In genomic region chr16:89026121-89026612, GRCh38 we compare ENCODE assay signal across 10 cellular contexts. TPM values are rescaled to one million over a fixed set of nuclear protein-coding genes. Genes with fewer than 3 reads are reported as not detected.
A peak's percentile ranks its signal among the peaks of the same experiment; 100 is the strongest.
DNase-seq lines count a peak whose midpoint lies in the region; ATAC-seq and TF ChIP-seq lines count a peak whose summit lies in the region.
"Had no signal": no experiment of that assay in that cellular context is flagged by ENCODE, and none has a peak within 500 bp of the region (broad histone marks: within the 10 kb centered on the region; RNA-seq: fewer than 3 reads in every experiment).

No MANE protein-coding gene starts in this region.

- H3K9ac ChIP-seq in fibroblast of lung (ENCODE audit: insufficient read depth, low read length) = no peak overlapping the region

- H4K20me1 ChIP-seq in fibroblast of lung (ENCODE audit: control insufficient read depth, extremely low read depth, insufficient read depth, low read length) = no peaks in the 10 kb centered on the region

- CTCF ChIA-PET in CD4-positive, alpha-beta T cell (lab: Charles Lee) = interaction anchor here (0.7 kb wide), 1 partner anchor 490 kb away, joined by 3 read pairs; no protein-coding TSS in a partner anchor

- no peak overlapping the region for H3K27ac ChIP-seq in CD4-positive, alpha-beta T cell (ENCODE audit: low read depth, low read length)
- H3K27ac ChIP-seq in fibroblast of lung (ENCODE audit: insufficient read depth, low read length) = no peak overlapping the region
- H3K27ac ChIP-seq: thoracic aorta had no signal

- H2AFZ ChIP-seq in fibroblast of lung (ENCODE audit: low read length) = no peak overlapping the region

- ATAC-seq in CD4-positive, alpha-beta T cell (ENCODE audit: poor library complexity) = peak; percentile 73
- ATAC-seq in HG02938 (IDR thresholded peaks at IDR 0.05; ENCODE audit: unreplicated experiment) = peak; percentile 75

- no peaks in the 10 kb centered on the region for H3K27me3 Mint-ChIP-seq in CD4-positive, alpha-beta T cell
- no peaks in the 10 kb centered on the region for H3K27me3 Mint-ChIP-seq in T-helper 2 cell treated with Interferon-gamma antibody and Interleukin-4, amounts not matched to agents 5 μg/mL and 100 μg/mL, for 36 hours (ENCODE audit: low read depth)

- POLR2A ChIA-PET in CD4-positive, alpha-beta T cell (lab: Charles Lee) = no interaction called here

- no peaks in the 10 kb centered on the region for H3K4me1 ChIP-seq in fibroblast of lung (ENCODE audit: control insufficient read depth, extremely low read depth, insufficient read depth, low read length)
- no peaks in the 10 kb centered on the region for H3K4me1 ChIP-seq in HAP-1

- peaks cover 3% of the 10 kb centered on the region for H3K9me3 Mint-ChIP-seq in CD4-positive, alpha-beta T cell
- peaks cover 27% of the 10 kb centered on the region for H3K9me3 Mint-ChIP-seq in T-helper 2 cell treated with Interferon-gamma antibody and Interleukin-4, amounts not matched to agents 5 μg/mL and 100 μg/mL, for 36 hours

- no peak overlapping the region for H3K4me3 Mint-ChIP-seq in CD4-positive, alpha-beta T cell
- H3K4me3 Mint-ChIP-seq in T-helper 2 cell treated with Interferon-gamma antibody and Interleukin-4, amounts not matched to agents 5 μg/mL and 100 μg/mL, for 36 hours = peak overlapping the region; percentile 40

- no peak overlapping the region for H3K27ac Mint-ChIP-seq in CD4-positive, alpha-beta T cell
- peak overlapping the region; percentile 75 for H3K27ac Mint-ChIP-seq in T-helper 2 cell treated with Interferon-gamma antibody and Interleukin-4, amounts not matched to agents 5 μg/mL and 100 μg/mL, for 36 hours

- no peak overlapping the region for H3K4me2 ChIP-seq in fibroblast of lung (ENCODE audit: extremely low read depth, insufficient read depth, low read length)

- in situ Hi-C loops in HAP-1 (cut with MboI; ENCODE audit: low sequenced_read_pairs) = no loop called here

- H3K4me3 ChIP-seq in fibroblast of lung (replicated peaks in 1 of 4; ENCODE audit: control extremely low read depth in 1 of 4, insufficient read depth in 1 of 4, low read depth in 3 of 4, low read length in 4 of 4) (no peak overlapping the region), HAP-1 (no peak overlapping the region)
- H3K4me3 ChIP-seq: lung, thoracic aorta had no signal

- H3K36me3 ChIP-seq in fibroblast of lung (ENCODE audit: control insufficient read depth, insufficient read depth, low read length) = no peaks in the 10 kb centered on the region
- no peaks in the 10 kb centered on the region for H3K36me3 ChIP-seq in HAP-1 (replicated peaks)
- H3K36me3 ChIP-seq: thoracic aorta had no signal

- peak in 2 of 10 experiments; percentile 9 to 25 for DNase-seq in CD4-positive, alpha-beta T cell
- peak; percentile 75 for DNase-seq in T-helper 2 cell treated with Interferon-gamma antibody and Interleukin-4, amounts not matched to agents 5 μg/mL and 100 μg/mL, for 36 hours (ENCODE audit: low spot score)
- DNase-seq in fibroblast of lung (ENCODE audit: low read depth in 2 of 2) (peak; percentile 1 to 5), SIG-M5 treated with dmso at 0.1 percent for 504 hours (lab: John Stamatoyannopoulos, UW; ENCODE audit: unreplicated experiment) (no peak), NCI-H2171 (lab: John Stamatoyannopoulos, UW) (no peak), HAP-1 (ENCODE audit: low spot score in 2 of 2) (no peak), NCI-H446 treated with DMSO at 0.1 percent for 48 hours (lab: John Stamatoyannopoulos, UW) (no peak)

- H3K4me1 Mint-ChIP-seq in CD4-positive, alpha-beta T cell (ENCODE audit: low read depth) = no peaks in the 10 kb centered on the region
- H3K4me1 Mint-ChIP-seq in T-helper 2 cell treated with Interferon-gamma antibody and Interleukin-4, amounts not matched to agents 5 μg/mL and 100 μg/mL, for 36 hours (ENCODE audit: low read depth) = peaks cover 23% of the 10 kb centered on the region

- H3K27me3 ChIP-seq in CD4-positive, alpha-beta T cell (ENCODE audit: control insufficient read depth, insufficient read depth, low read length) = no peaks in the 10 kb centered on the region
- H3K27me3 ChIP-seq in fibroblast of lung (ENCODE audit: control insufficient read depth, insufficient read depth, low read length) = no peaks in the 10 kb centered on the region
- H3K27me3 ChIP-seq in HAP-1 (ENCODE audit: low read depth) = peaks cover 9% of the 10 kb centered on the region

- peaks cover 3% of the 10 kb centered on the region for H3K9me3 ChIP-seq in CD4-positive, alpha-beta T cell (ENCODE audit: control insufficient read depth, low read length)
- H3K9me3 ChIP-seq in fibroblast of lung (ENCODE audit: control insufficient read depth, insufficient read depth, low read depth, low read length) (no peaks in the 10 kb centered on the region), HAP-1 (peaks cover 4% of the 10 kb centered on the region)

- no peak for TF ChIP-seq CTCF in CD4-positive, alpha-beta T cell (IDR thresholded peaks at IDR 0.05)
- no peak for TF ChIP-seq CTCF in fibroblast of lung (conservative IDR thresholded peaks at IDR 0.05 in 1 of 2, IDR thresholded peaks at IDR 0.05 in 1 of 2; ENCODE audit: low read depth in 1 of 2, low read length in 2 of 2)

- no peaks in the 10 kb centered on the region for H3K79me2 ChIP-seq in fibroblast of lung (ENCODE audit: control insufficient read depth, insufficient read depth, low read length)

- intact Hi-C loops in CD4-positive, alpha-beta T cell (cut with DNase I, micrococcal nuclease) = no loop called here

- no peaks in the 10 kb centered on the region for H3K36me3 Mint-ChIP-seq in CD4-positive, alpha-beta T cell (ENCODE audit: low read depth)
- peaks cover 17% of the 10 kb centered on the region for H3K36me3 Mint-ChIP-seq in T-helper 2 cell treated with Interferon-gamma antibody and Interleukin-4, amounts not matched to agents 5 μg/mL and 100 μg/mL, for 36 hours (ENCODE audit: low read depth)

RNA-seq across cellular contexts. Expression of gene CBFA2T3, which starts 49.2 kb away (rescaled TPM):
- total RNA-seq in CD4-positive, alpha-beta T cell = 1 to 10 TPM in 1 of 2 experiments, under 1 TPM in 1; 0.80 to 1.6 TPM
- total RNA-seq in fibroblast of lung = under 0.01 TPM in 2 replicates
- polyA plus RNA-seq in fibroblast of lung = 0.05 TPM in 1 of 2 replicates, not detected in the other
- 0.16 TPM in 1 of 2 replicates, not detected in the other for polyA plus RNA-seq in fibroblast of lung (2012)
- polyA minus RNA-seq in fibroblast of lung (ENCODE audit: low replicate concordance) = 0.39 TPM in 1 of 2 replicates, not detected in the other

Comparison
In these comparisons a context has a peak if more than half of its experiments do, and no peak if none do; other contexts are left out.
1. DNase-seq: peak in T-helper 2 cell treated with Interferon-gamma antibody and Interleukin-4, amounts not matched to agents 5 μg/mL and 100 μg/mL, for 36 hours (single experiment) and fibroblast of lung (2 of 2); none in SIG-M5 treated with dmso at 0.1 percent for 504 hours (single experiment), NCI-H2171 (single experiment), HAP-1 (0 of 2) and NCI-H446 treated with DMSO at 0.1 percent for 48 hours (single experiment).